20 cellular contexts compared by ENCODE assay signal in the genomic region with DNA sequence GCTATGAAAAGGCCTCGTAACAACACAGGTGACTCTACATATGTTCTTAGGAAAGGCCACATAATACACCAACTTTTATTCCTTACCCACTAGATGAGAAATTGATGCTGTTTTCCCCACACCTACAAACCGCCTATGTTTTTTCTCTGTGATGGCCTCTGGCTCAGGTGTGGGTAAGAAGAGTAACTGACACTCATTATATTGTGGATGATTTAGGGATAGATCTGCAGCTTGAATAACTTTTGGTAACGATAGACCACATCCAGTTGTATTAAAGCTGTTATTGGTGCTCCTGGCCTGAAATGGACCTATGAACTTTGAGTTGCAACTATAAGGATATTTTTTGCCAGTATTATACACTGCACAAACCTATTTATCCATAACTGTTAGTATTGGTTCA. TPM values are rescaled to one million over a fixed set of nuclear protein-coding genes. Genes with fewer than 3 reads are reported as not detected.
A peak's percentile ranks its signal among the peaks of the same experiment; 100 is the strongest.
DNase-seq lines count a peak whose midpoint lies in the region; ATAC-seq and TF ChIP-seq lines count a peak whose summit lies in the region.
"Had no signal": no experiment of that assay in that cellular context is flagged by ENCODE, and none has a peak within 500 bp of the region (broad histone marks: within the 10 kb centered on the region; RNA-seq: fewer than 3 reads in every experiment).

No MANE protein-coding gene starts in this region.

- CTCF ChIA-PET in CD4-positive, alpha-beta T cell (lab: Charles Lee), result no interaction called here
- CTCF ChIA-PET in activated CD4-positive, alpha-beta memory T cell treated with anti-CD3 and anti-CD28 coated beads, Interleukin-2, amount 10 ng/mL, durations not matched to agents 7 days and 5 days (lab: Charles Lee), result interaction anchor here (4.5 to 5.0 kb wide), 2 partner anchors 14 to 154 kb away, joined by 26 to 42 read pairs; no protein-coding TSS in a partner anchor

- H3K9me3 Mint-ChIP-seq in CD4-positive, alpha-beta T cell, result no peaks in the 10 kb centered on the region
- no peaks in the 10 kb centered on the region for H3K9me3 Mint-ChIP-seq in activated CD4-positive, alpha-beta memory T cell treated with anti-CD3 and anti-CD28 coated beads, Interleukin-2, amount 10 ng/mL, durations not matched to agents 7 days and 5 days
- peaks cover 0 to 2% (median 0%) of the 10 kb centered on the region in 6 donors for H3K9me3 Mint-ChIP-seq in immature natural killer cell
- H3K9me3 Mint-ChIP-seq: dendritic cell treated with granulocyte-macrophage colony-stimulating factor and Interleukin-4, amounts not matched to agents 40 ng/mL and 50 ng/mL, for 4 days; H9 had no signal

- H3K4me1 ChIP-seq in ACC112 (ENCODE audit: control insufficient read depth, insufficient read depth, low read length, unreplicated experiment) (peaks cover 46% of the 10 kb centered on the region), left ventricle myocardium inferior (peaks cover 37% of the 10 kb centered on the region)
- H3K4me1 ChIP-seq: uterus had no signal

- no peaks in the 10 kb centered on the region for H3K27me3 Mint-ChIP-seq in CD4-positive, alpha-beta T cell
- no peaks in the 10 kb centered on the region for H3K27me3 Mint-ChIP-seq in activated CD4-positive, alpha-beta memory T cell treated with anti-CD3 and anti-CD28 coated beads, Interleukin-2, amount 10 ng/mL, durations not matched to agents 7 days and 5 days
- H3K27me3 Mint-ChIP-seq in immature natural killer cell (ENCODE audit: low read depth in 3 of 3), result peaks cover 25 to 34% (median 34%) of the 10 kb centered on the region in 3 donors
- no peaks in the 10 kb centered on the region for H3K27me3 Mint-ChIP-seq in T-helper 17 cell
- H3K27me3 Mint-ChIP-seq: dendritic cell treated with granulocyte-macrophage colony-stimulating factor and Interleukin-4, amounts not matched to agents 40 ng/mL and 50 ng/mL, for 4 days had no signal

- peaks cover 70% of the 10 kb centered on the region for H3K79me2 ChIP-seq in ACC112 (ENCODE audit: control insufficient read depth, insufficient read depth, low read length, unreplicated experiment)

- POLR2A ChIA-PET in CD4-positive, alpha-beta T cell (lab: Charles Lee), result interaction anchor here (3.9 kb wide), 1 partner anchor 129 kb away, joined by 47 read pairs; the partner anchor contains the start of gene TSG101
- POLR2A ChIA-PET in activated CD4-positive, alpha-beta memory T cell treated with anti-CD3 and anti-CD28 coated beads, Interleukin-2, amount 10 ng/mL, durations not matched to agents 7 days and 5 days (lab: Charles Lee), result interaction anchor here (1.0 to 7.3 kb wide), 6 partner anchors 10 to 152 kb away, joined by 3 to 328 read pairs (median 79); partner anchors contain the start of genes GTF2H1, HPS5 and TSG101

- H2AFZ ChIP-seq in ACC112 (ENCODE audit: low read length, unreplicated experiment), result no peak overlapping the region

- H3K9me3 ChIP-seq in CD4-positive, alpha-beta T cell (ENCODE audit: control insufficient read depth, low read length), result no peaks in the 10 kb centered on the region
- no peaks in the 10 kb centered on the region for H3K9me3 ChIP-seq in T-helper 17 cell (ENCODE audit: control insufficient read depth, low read length, poor library complexity, severe bottlenecking)
- no peaks in the 10 kb centered on the region for H3K9me3 ChIP-seq in left ventricle myocardium inferior (replicated peaks)
- H3K9me3 ChIP-seq: ovary, SJCRH30, stomach, uterus had no signal

- H3K27me3 ChIP-seq in ACC112 (ENCODE audit: insufficient read depth, low read length), result no peaks in the 10 kb centered on the region
- H3K27me3 ChIP-seq in CD4-positive, alpha-beta T cell (ENCODE audit: control insufficient read depth, insufficient read depth, low read length), result no peaks in the 10 kb centered on the region
- H3K27me3 ChIP-seq in left ventricle myocardium inferior (ENCODE audit: low read depth), result no peaks in the 10 kb centered on the region
- H3K27me3 ChIP-seq: ovary, SJCRH30, stomach, uterus had no signal

- H3K36me3 ChIP-seq in ACC112 (ENCODE audit: insufficient read depth, low read length) (peaks cover 61% of the 10 kb centered on the region), left ventricle myocardium inferior (peaks cover 65% of the 10 kb centered on the region)
- H3K36me3 ChIP-seq: ovary, uterus had no signal

- peaks cover 81% of the 10 kb centered on the region for H3K36me3 Mint-ChIP-seq in CD4-positive, alpha-beta T cell (ENCODE audit: low read depth)
- H3K36me3 Mint-ChIP-seq in activated CD4-positive, alpha-beta memory T cell treated with anti-CD3 and anti-CD28 coated beads, Interleukin-2, amount 10 ng/mL, durations not matched to agents 7 days and 5 days (ENCODE audit: low read depth), result peaks cover 77% of the 10 kb centered on the region
- peaks cover 18 to 34% (median 19%) of the 10 kb centered on the region in 3 donors for H3K36me3 Mint-ChIP-seq in immature natural killer cell
- peaks cover 7% of the 10 kb centered on the region for H3K36me3 Mint-ChIP-seq in T-helper 17 cell (ENCODE audit: low read depth)

- no peak for DNase-seq in CD4-positive, alpha-beta T cell
- no peak for DNase-seq in activated CD4-positive, alpha-beta memory T cell treated with anti-CD3 and anti-CD28 coated beads, Interleukin-2, amount 10 ng/mL, durations not matched to agents 7 days and 5 days
- no peak for DNase-seq in immature natural killer cell
- no peak for DNase-seq in T-helper 17 cell
- DNase-seq in left ventricle myocardium inferior, result no peak
- DNase-seq: aorta; glutamatergic neuron; H9; NCI-H1417; NK-92 treated with Interleukin-12 subunit alpha and Interleukin-12 subunit beta, amount 100 ng/mL, for 24 hours; ovary; SJCRH30; small intestine; stomach; uterus had no signal

- peak overlapping the region; percentile 61 for H3K4me3 Mint-ChIP-seq in CD4-positive, alpha-beta T cell
- peak overlapping the region; percentile 47 for H3K4me3 Mint-ChIP-seq in activated CD4-positive, alpha-beta memory T cell treated with anti-CD3 and anti-CD28 coated beads, Interleukin-2, amount 10 ng/mL, durations not matched to agents 7 days and 5 days
- H3K4me3 Mint-ChIP-seq in immature natural killer cell, result no peak overlapping the region
- H3K4me3 Mint-ChIP-seq in T-helper 17 cell, result no peak overlapping the region
- H3K4me3 Mint-ChIP-seq: dendritic cell treated with granulocyte-macrophage colony-stimulating factor and Interleukin-4, amounts not matched to agents 40 ng/mL and 50 ng/mL, for 4 days had no signal

- H3K4me3 ChIP-seq in ACC112 (ENCODE audit: low read depth, low read length) (peak overlapping the region; percentile 96), left ventricle myocardium inferior (no peak overlapping the region)
- H3K4me3 ChIP-seq: ovary, SJCRH30, stomach, uterus had no signal

- peak overlapping the region; percentile 19 for H3K27ac ChIP-seq in ACC112 (ENCODE audit: low read depth, low read length)
- no peak overlapping the region for H3K27ac ChIP-seq in CD4-positive, alpha-beta T cell (ENCODE audit: low read depth, low read length)
- H3K27ac ChIP-seq in left ventricle myocardium inferior (replicated peaks), result no peak overlapping the region
- H3K27ac ChIP-seq: C4-2B, ovary, SJCRH30, stomach, uterus had no signal

- H3K27ac Mint-ChIP-seq in CD4-positive, alpha-beta T cell, result peak overlapping the region; percentile 51
- H3K27ac Mint-ChIP-seq in activated CD4-positive, alpha-beta memory T cell treated with anti-CD3 and anti-CD28 coated beads, Interleukin-2, amount 10 ng/mL, durations not matched to agents 7 days and 5 days, result no peak overlapping the region
- H3K27ac Mint-ChIP-seq in immature natural killer cell (peak overlapping the region in 4 of 6 donors; percentile 28 to 71 (median 48)), T-helper 17 cell (no peak overlapping the region)
- H3K27ac Mint-ChIP-seq: dendritic cell treated with granulocyte-macrophage colony-stimulating factor and Interleukin-4, amounts not matched to agents 40 ng/mL and 50 ng/mL, for 4 days; H9 had no signal

- H3K4me1 Mint-ChIP-seq in CD4-positive, alpha-beta T cell (ENCODE audit: low read depth), result peaks cover 44% of the 10 kb centered on the region
- H3K4me1 Mint-ChIP-seq in activated CD4-positive, alpha-beta memory T cell treated with anti-CD3 and anti-CD28 coated beads, Interleukin-2, amount 10 ng/mL, durations not matched to agents 7 days and 5 days, result peaks cover 52% of the 10 kb centered on the region
- H3K4me1 Mint-ChIP-seq in immature natural killer cell, result peaks cover 47 to 65% of the 10 kb centered on the region in 2 donors
- H3K4me1 Mint-ChIP-seq in T-helper 17 cell, result peaks cover 32% of the 10 kb centered on the region

- ATAC-seq in CD4-positive, alpha-beta T cell (ENCODE audit: poor library complexity), result no peak
- ATAC-seq in T-helper 17 cell (no peak), GM18511 (IDR thresholded peaks at IDR 0.05; ENCODE audit: unreplicated experiment) (no peak)
- ATAC-seq: esophagus mucosa had no signal

- intact Hi-C loops in CD4-positive, alpha-beta T cell (cut with DNase I, micrococcal nuclease), result loop anchor here in 1 of 2 experiments (5.0 to 10.0 kb wide), 5 partner anchors 124 to 1663 kb away; partner anchors contain the start of genes C11orf58, PIK3C2A, SAAL1 and SPTY2D1
- intact Hi-C loops in left ventricle myocardium inferior (cut with micrococcal nuclease), result no loop called here

- TF ChIP-seq CTCF in CD4-positive, alpha-beta T cell (IDR thresholded peaks at IDR 0.05), result no peak
- no peak for TF ChIP-seq CTCF in left ventricle myocardium inferior (IDR thresholded peaks at IDR 0.05; ENCODE audit: borderline replicate concordance)

RNA-seq across cellular contexts. Expression of gene LDHA, which starts 3.6 kb away (rescaled TPM):
- total RNA-seq in CD4-positive, alpha-beta T cell, result 100 to 1,000 TPM; 317 to 324 TPM
- 100 to 1,000 TPM; 949 to 971 TPM for total RNA-seq in activated CD4-positive, alpha-beta memory T cell treated with anti-CD3 and anti-CD28 coated beads, Interleukin-2, amount 10 ng/mL, durations not matched to agents 7 days and 5 days
- polyA plus RNA-seq in immature natural killer cell, result 100 to 1,000 TPM; 395 to 593 (median 422) TPM
- 100 to 1,000 TPM; 260 to 313 TPM for total RNA-seq in T-helper 17 cell
- 332 TPM for total RNA-seq in left ventricle myocardium inferior

RNA-seq across cellular contexts. Expression of gene LDHC, which starts 14.2 kb away (rescaled TPM):
- not detected for total RNA-seq in CD4-positive, alpha-beta T cell
- total RNA-seq in activated CD4-positive, alpha-beta memory T cell treated with anti-CD3 and anti-CD28 coated beads, Interleukin-2, amount 10 ng/mL, durations not matched to agents 7 days and 5 days, result not detected
- not detected for polyA plus RNA-seq in immature natural killer cell
- total RNA-seq in T-helper 17 cell (not detected), left ventricle myocardium inferior (not detected)
- total RNA-seq: esophagus mucosa, SJCRH30, uterus had no signal

RNA-seq across cellular contexts. Expression of gene LDHAL6A, which starts 57.7 kb away (rescaled TPM):
- total RNA-seq in CD4-positive, alpha-beta T cell, result not detected
- total RNA-seq in activated CD4-positive, alpha-beta memory T cell treated with anti-CD3 and anti-CD28 coated beads, Interleukin-2, amount 10 ng/mL, durations not matched to agents 7 days and 5 days, result not detected
- under 1 TPM in 1 of 3 donors, not detected in 2; 0.79 TPM for polyA plus RNA-seq in immature natural killer cell
- total RNA-seq in T-helper 17 cell (not detected), left ventricle myocardium inferior (not detected)
- total RNA-seq: aorta, esophagus mucosa, H9, SJCRH30, stomach had no signal
- polyA plus RNA-seq: aorta, stomach had no signal

Comparison
In these comparisons a context has a peak if more than half of its experiments do, and no peak if none do; other contexts are left out.
1. H3K27ac Mint-ChIP-seq: peak in CD4-positive, alpha-beta T cell (single experiment) and immature natural killer cell (4 of 6); none in activated CD4-positive, alpha-beta memory T cell treated with anti-CD3 and anti-CD28 coated beads, Interleukin-2, amount 10 ng/mL, durations not matched to agents 7 days and 5 days (single experiment) and T-helper 17 cell (single experiment).
2. H3K4me3 Mint-ChIP-seq: peak in CD4-positive, alpha-beta T cell (single experiment) and activated CD4-positive, alpha-beta memory T cell treated with anti-CD3 and anti-CD28 coated beads, Interleukin-2, amount 10 ng/mL, durations not matched to agents 7 days and 5 days (single experiment); none in immature natural killer cell (0 of 5) and T-helper 17 cell (single experiment).